Comparison of ENCODE assay signal across 25 cellular contexts in genomic region chr7:4202954-4203353, GRCh38.
"Had no signal": no experiment of that assay in that cellular context is flagged by ENCODE, and none has a peak within 500 bp of the region (broad histone marks: within the 10 kb centered on the region; RNA-seq: fewer than 3 reads in every experiment).

No MANE protein-coding gene starts in this region.

- H3K36me3 ChIP-seq: heart left ventricle, left ventricle myocardium inferior, ovary, upper lobe of right lung, vagina had no signal

- H3K27me3 Mint-ChIP-seq: naive B cell; stimulated activated memory B cell treated with anti-CD40 and anti-IgM and Interleukin-4, amounts not matched to agents 10 μg/mL and 1 μg/mL and 100 μg/mL, for 72 hours; stimulated activated naive CD8-positive, alpha-beta T cell treated with anti-CD3 and anti-CD28 coated beads, Interleukin-15, Interleukin-2, amounts not matched to agents 100 ng/mL and 50 ng/mL, for 24 hours had no signal

- H3K4me1 ChIP-seq: heart left ventricle, left ventricle myocardium inferior, spleen, tibial artery, upper lobe of right lung, vagina had no signal

- H3K4me3 ChIP-seq: heart left ventricle, left ventricle myocardium inferior, lung, ovary, spleen, tibial artery, upper lobe of right lung, vagina had no signal

- H3K4me1 Mint-ChIP-seq: naive B cell; stimulated activated memory B cell treated with anti-CD40 and anti-IgM and Interleukin-4, amounts not matched to agents 10 μg/mL and 1 μg/mL and 100 μg/mL, for 72 hours had no signal

- DNase-seq: cerebellar nuclear complex; dermis blood vessel endothelial cell; effector CD4-positive, alpha-beta T cell; heart left ventricle; hypothalamus; left ventricle myocardium inferior; mesenchymal stem cell; naive B cell; nephron progenitor cell; nucleus accumbens; ovary; spleen; stimulated activated CD4-positive, alpha-beta T cell treated with anti-CD3 and anti-CD28 coated beads, Interleukin-15, amount 100 ng/mL, for 24 hours; stimulated activated CD4-positive, alpha-beta T cell treated with anti-CD3 and anti-CD28 coated beads, Interleukin-1b, Interleukin-23, amount 100 ng/mL, for 48 hours; stimulated activated CD4-positive, alpha-beta T cell treated with anti-CD3 and anti-CD28 coated beads, Interleukin-4, amount 100 ng/mL, for 24 hours; tibial artery; upper lobe of right lung had no signal

- H3K27me3 ChIP-seq: heart left ventricle, ovary, spleen, tibial artery, upper lobe of right lung, vagina had no signal

- H3K27ac ChIP-seq: heart left ventricle, left ventricle myocardium inferior, ovary, spleen, tibial artery, upper lobe of right lung, vagina had no signal

- H3K4me3 Mint-ChIP-seq: naive B cell; nephron progenitor cell; stimulated activated memory B cell treated with anti-CD40 and anti-IgM and Interleukin-4, amounts not matched to agents 10 μg/mL and 1 μg/mL and 100 μg/mL, for 72 hours; stimulated activated naive CD8-positive, alpha-beta T cell treated with anti-CD3 and anti-CD28 coated beads, Interleukin-15, Interleukin-2, amounts not matched to agents 100 ng/mL and 50 ng/mL, for 24 hours had no signal

- H3K36me3 Mint-ChIP-seq: naive B cell; stimulated activated memory B cell treated with anti-CD40 and anti-IgM and Interleukin-4, amounts not matched to agents 10 μg/mL and 1 μg/mL and 100 μg/mL, for 72 hours had no signal

- ATAC-seq: esophagus mucosa; heart left ventricle; stimulated activated memory B cell treated with anti-CD40 and anti-IgM and Interleukin-4, amounts not matched to agents 10 μg/mL and 1 μg/mL and 100 μg/mL, for 72 hours; upper lobe of right lung had no signal

- H3K9me3 ChIP-seq: heart left ventricle, ovary, tibial artery, upper lobe of right lung, vagina had no signal

- FAIRE-seq: colon, frontal cortex, islet of Langerhans had no signal

- H3K9me3 Mint-ChIP-seq: nephron progenitor cell; stimulated activated naive CD8-positive, alpha-beta T cell treated with anti-CD3 and anti-CD28 coated beads, Interleukin-15, Interleukin-2, amounts not matched to agents 100 ng/mL and 50 ng/mL, for 24 hours had no signal

- H3K27ac Mint-ChIP-seq: stimulated activated memory B cell treated with anti-CD40 and anti-IgM and Interleukin-4, amounts not matched to agents 10 μg/mL and 1 μg/mL and 100 μg/mL, for 72 hours; stimulated activated naive CD8-positive, alpha-beta T cell treated with anti-CD3 and anti-CD28 coated beads, Interleukin-15, Interleukin-2, amounts not matched to agents 100 ng/mL and 50 ng/mL, for 24 hours had no signal
